Comparison of ENCODE assay signal across 11 cellular contexts in the genomic region with DNA sequence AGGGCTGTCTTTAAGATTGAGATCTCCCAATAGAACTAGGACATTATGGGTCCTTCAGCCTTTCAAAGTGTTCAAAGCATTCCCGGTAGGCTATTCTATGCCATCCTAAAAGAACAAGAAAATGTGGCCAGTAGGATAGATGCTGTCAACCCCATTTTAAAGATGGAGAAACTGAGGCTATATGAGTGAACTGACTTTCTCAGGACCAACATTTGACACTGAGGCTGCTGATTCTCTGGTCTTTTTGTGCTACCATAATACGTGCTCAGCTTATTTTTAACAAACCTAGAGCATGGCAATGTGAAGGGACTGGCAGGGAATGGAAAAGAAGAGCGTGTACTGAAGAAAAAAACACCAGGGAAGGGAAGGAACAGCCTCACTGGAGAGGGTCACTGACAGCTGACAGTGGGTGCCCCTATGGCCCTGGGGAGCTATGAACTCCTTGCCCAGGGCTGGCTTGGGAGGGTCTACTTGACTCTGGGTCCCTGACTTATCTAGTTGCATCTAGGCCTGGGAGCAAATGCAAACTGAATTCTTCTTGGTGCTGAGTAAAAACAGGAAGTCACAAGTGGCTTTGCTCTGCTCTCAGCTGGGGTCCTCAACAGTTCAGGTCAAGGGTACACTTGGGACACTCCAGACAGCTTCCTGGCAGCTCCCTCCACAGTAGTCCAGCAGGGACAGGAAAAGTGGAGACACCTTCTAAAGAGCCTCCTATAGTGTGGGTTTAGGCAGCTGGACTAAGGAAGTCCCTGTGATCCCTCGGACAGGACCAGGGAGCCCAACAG. TPM values are rescaled to one million over a fixed set of nuclear protein-coding genes. Genes with fewer than 3 reads are reported as not detected.
DNase-seq lines count a peak whose midpoint lies in the region; ATAC-seq, FAIRE-seq and TF ChIP-seq lines count a peak whose summit lies in the region.
"Had no signal": no experiment of that assay in that cellular context is flagged by ENCODE, and none has a peak within 500 bp of the region (broad histone marks: within the 10 kb centered on the region; RNA-seq: fewer than 3 reads in every experiment).

No MANE protein-coding gene starts in this region.

- H3K4me3 ChIP-seq in SK-N-MC: peak overlapping the region; percentile 78
- H3K4me3 ChIP-seq: PC-9 had no signal

- no peak overlapping the region for H3K9ac ChIP-seq in SK-N-MC (ENCODE audit: insufficient read length)

- peaks cover 4% of the 10 kb centered on the region for H3K36me3 Mint-ChIP-seq in IgD-negative memory B cell
- H3K36me3 Mint-ChIP-seq in stimulated activated effector memory CD8-positive, alpha-beta T cell treated with anti-CD3 and anti-CD28 coated beads, Interleukin-12 subunit alpha, Interleukin-12 subunit beta, amount 100 ng/mL, for 72 hours: no peaks in the 10 kb centered on the region
- H3K36me3 Mint-ChIP-seq: mesothelial cell of epicardium had no signal

- peak; percentile 14 for ATAC-seq in stimulated activated effector memory CD8-positive, alpha-beta T cell treated with anti-CD3 and anti-CD28 coated beads, Interleukin-12 subunit alpha, Interleukin-12 subunit beta, amount 100 ng/mL, for 72 hours
- no peak for ATAC-seq in HG03159 (IDR thresholded peaks at IDR 0.05; ENCODE audit: unreplicated experiment)
- ATAC-seq: activated T-helper 17 cell treated with anti-CD3 and anti-CD28 coated beads, Interleukin-2, amount 50 U/mL, for 72 hours had no signal

- H3K4me1 Mint-ChIP-seq in IgD-negative memory B cell: peaks cover 57 to 72% (median 64%) of the 10 kb centered on the region in 3 donors
- peaks cover 49% of the 10 kb centered on the region for H3K4me1 Mint-ChIP-seq in stimulated activated effector memory CD8-positive, alpha-beta T cell treated with anti-CD3 and anti-CD28 coated beads, Interleukin-12 subunit alpha, Interleukin-12 subunit beta, amount 100 ng/mL, for 72 hours

- FAIRE-seq in H54 (lab: Jason Lieb, UNC): no peak

- H3K9me3 Mint-ChIP-seq in IgD-negative memory B cell: no peaks in the 10 kb centered on the region
- no peaks in the 10 kb centered on the region for H3K9me3 Mint-ChIP-seq in stimulated activated effector memory CD8-positive, alpha-beta T cell treated with anti-CD3 and anti-CD28 coated beads, Interleukin-12 subunit alpha, Interleukin-12 subunit beta, amount 100 ng/mL, for 72 hours
- H3K9me3 Mint-ChIP-seq: activated T-helper 17 cell treated with anti-CD3 and anti-CD28 coated beads, Interleukin-2, amount 50 U/mL, for 72 hours; mesothelial cell of epicardium had no signal

- H3K27ac Mint-ChIP-seq in IgD-negative memory B cell: peak overlapping the region; percentile 88 to 97 (median 93)
- H3K27ac Mint-ChIP-seq in stimulated activated effector memory CD8-positive, alpha-beta T cell treated with anti-CD3 and anti-CD28 coated beads, Interleukin-12 subunit alpha, Interleukin-12 subunit beta, amount 100 ng/mL, for 72 hours: peak overlapping the region; percentile 60
- H3K27ac Mint-ChIP-seq: activated T-helper 17 cell treated with anti-CD3 and anti-CD28 coated beads, Interleukin-2, amount 50 U/mL, for 72 hours; mesothelial cell of epicardium had no signal

- no peaks in the 10 kb centered on the region for H3K27me3 ChIP-seq in layer of hippocampus (ENCODE audit: control insufficient read depth, insufficient read depth, low read length)

- H3K36me3 ChIP-seq in SK-N-MC (ENCODE audit: insufficient read depth, low read length): no peaks in the 10 kb centered on the region

- no peaks in the 10 kb centered on the region for H3K9me3 ChIP-seq in SK-N-MC (ENCODE audit: low read depth, low read length)

- no peak for TF ChIP-seq POLR2A in H54 (IDR thresholded peaks at IDR 0.05; ENCODE audit: low read depth, low read length)

- H3K27ac ChIP-seq in SK-N-MC: no peak overlapping the region
- H3K27ac ChIP-seq in layer of hippocampus (ENCODE audit: low read depth, low read length): peak overlapping the region; percentile 0
- H3K27ac ChIP-seq: PC-9 had no signal

- DNase-seq in SK-N-MC (ENCODE audit: low read depth, low spot score) (no peak), DMS153 treated with DMSO at 0.1 percent for 48 hours (lab: John Stamatoyannopoulos, UW; ENCODE audit: unreplicated experiment) (no peak), H54 (ENCODE audit: insufficient read length, low spot score) (no peak)
- no peak for DNase-seq in stimulated activated effector memory CD8-positive, alpha-beta T cell treated with anti-CD3 and anti-CD28 coated beads, Interleukin-12 subunit alpha, Interleukin-12 subunit beta, amount 100 ng/mL, for 72 hours (ENCODE audit: low spot score in 2 of 2)
- DNase-seq: NCI-H1694 had no signal

- no peaks in the 10 kb centered on the region for H3K27me3 Mint-ChIP-seq in IgD-negative memory B cell

- peak overlapping the region; percentile 93 to 99 (median 96) for H3K4me3 Mint-ChIP-seq in IgD-negative memory B cell
- H3K4me3 Mint-ChIP-seq in stimulated activated effector memory CD8-positive, alpha-beta T cell treated with anti-CD3 and anti-CD28 coated beads, Interleukin-12 subunit alpha, Interleukin-12 subunit beta, amount 100 ng/mL, for 72 hours: peak overlapping the region; percentile 73

RNA-seq across cellular contexts. Expression of gene CYRIA, which starts 2.3 kb away (rescaled TPM):
- 31.0 TPM for polyA plus RNA-seq in IgD-negative memory B cell
